ENCODE assay signal across 8 cellular contexts in the genomic region with DNA sequence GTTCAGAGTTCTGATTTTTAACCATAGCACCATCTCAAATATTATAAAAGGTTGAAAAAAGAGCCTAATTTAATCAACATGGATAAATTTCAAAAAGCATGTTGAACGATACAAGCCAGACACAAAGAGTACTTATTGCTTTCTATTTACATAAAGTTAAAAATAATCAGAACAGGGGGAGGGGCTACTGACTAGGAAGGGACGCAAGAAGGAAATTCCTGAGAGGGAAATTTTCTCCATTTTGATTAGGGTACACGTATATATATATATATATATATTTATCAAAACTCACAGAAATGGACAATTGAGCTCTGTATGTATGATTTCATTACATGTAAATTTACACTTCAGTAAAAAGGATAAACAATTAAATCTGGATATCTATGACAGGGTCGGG.
DNase-seq lines count a peak whose midpoint lies in the region; ATAC-seq, FAIRE-seq and TF ChIP-seq lines count a peak whose summit lies in the region.

No MANE protein-coding gene starts in this region.

- peaks cover 2% of the 10 kb centered on the region for H3K36me3 Mint-ChIP-seq in central memory CD8-positive, alpha-beta T cell (ENCODE audit: insufficient read depth)
- peaks cover 3% of the 10 kb centered on the region for H3K36me3 Mint-ChIP-seq in memory B cell

- H3K4me3 Mint-ChIP-seq in central memory CD8-positive, alpha-beta T cell: peak overlapping the region; percentile 85
- H3K4me3 Mint-ChIP-seq in memory B cell: peak overlapping the region; percentile 89

- no peak for TF ChIP-seq CTCF in AG04449 (IDR thresholded peaks at IDR 0.05; ENCODE audit: insufficient read depth, low read length, missing control alignments)

- POLR2A ChIA-PET in AG04449 (lab: Yijun Ruan, JAX): interaction anchor here (1.0 to 1.4 kb wide), 3 partner anchors 26 to 137 kb away, joined by 3 read pairs; no protein-coding TSS in a partner anchor

- H3K4me3 ChIP-seq in AG04449 (ENCODE audit: low read depth, low read length): peak overlapping the region; percentile 74

- peak; percentile 79 for FAIRE-seq in GM19239 (lab: Jason Lieb, UNC)

- H3K9me3 Mint-ChIP-seq in central memory CD8-positive, alpha-beta T cell: no peaks in the 10 kb centered on the region
- no peaks in the 10 kb centered on the region for H3K9me3 Mint-ChIP-seq in memory B cell

- H3K27me3 Mint-ChIP-seq in central memory CD8-positive, alpha-beta T cell: no peaks in the 10 kb centered on the region
- H3K27me3 Mint-ChIP-seq in memory B cell: peaks cover 1% of the 10 kb centered on the region

- DNase-seq in AG04449 (ENCODE audit: low read depth, low spot score) (no peak), GM19239 (ENCODE audit: insufficient read length, low spot score) (no peak), NCI-H510A treated with DMSO at 0.1 percent for 48 hours (lab: John Stamatoyannopoulos, UW) (peak; percentile 39), memory B cell (ENCODE audit: low spot score in 2 of 2) (no peak), dedifferentiated amniotic fluid mesenchymal stem cell (ENCODE audit: extremely low spot score) (no peak)
- no peak for DNase-seq in central memory CD8-positive, alpha-beta T cell (ENCODE audit: low spot score in 2 of 2)
- DNase-seq in effector CD4-positive, alpha-beta T cell: no peak

- peak overlapping the region; percentile 89 for H3K27ac Mint-ChIP-seq in central memory CD8-positive, alpha-beta T cell (ENCODE audit: low read depth)
- peak overlapping the region; percentile 92 for H3K27ac Mint-ChIP-seq in memory B cell

- CTCF ChIA-PET in AG04449 (lab: Yijun Ruan, JAX): interaction anchor here (1.3 to 3.4 kb wide), 4 partner anchors 134 to 1309 kb away, joined by 4 to 15 read pairs (median 10); no protein-coding TSS in a partner anchor

- peaks cover 6% of the 10 kb centered on the region for H3K4me1 Mint-ChIP-seq in central memory CD8-positive, alpha-beta T cell
- H3K4me1 Mint-ChIP-seq in memory B cell: peaks cover 4% of the 10 kb centered on the region

- ATAC-seq in central memory CD8-positive, alpha-beta T cell (replicated peaks; ENCODE audit: extremely low read depth, poor library complexity, severe bottlenecking): peak; percentile 22
- ATAC-seq in memory B cell (ENCODE audit: low read depth) (peak; percentile 31), GM18870 (IDR thresholded peaks at IDR 0.05; ENCODE audit: unreplicated experiment) (no peak)
